In the genomic region with DNA sequence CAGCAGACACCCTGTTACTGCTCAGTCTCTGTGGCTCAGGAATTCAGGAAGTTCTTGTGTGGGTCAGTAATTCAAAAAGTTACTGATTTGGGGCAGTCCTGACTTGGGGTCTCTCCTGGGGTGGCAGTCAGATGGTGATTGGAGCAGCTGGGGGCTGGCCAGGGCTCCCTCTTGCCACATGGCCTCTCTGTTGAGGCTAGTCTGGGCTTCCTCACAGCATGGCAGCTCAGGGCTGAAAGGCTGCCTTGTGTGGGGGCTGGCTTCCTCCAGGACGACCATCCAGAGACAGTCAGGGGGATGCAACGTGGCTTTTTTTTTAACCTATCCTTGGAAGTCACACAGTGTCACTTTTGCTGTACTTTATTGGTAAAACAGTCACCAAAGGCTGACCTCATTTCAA, we compare ENCODE assay signal across 12 cellular contexts.
A peak's percentile ranks its signal among the peaks of the same experiment; 100 is the strongest.
DNase-seq lines count a peak whose midpoint lies in the region; ATAC-seq and TF ChIP-seq lines count a peak whose summit lies in the region.
"Had no signal": no experiment of that assay in that cellular context is flagged by ENCODE, and none has a peak within 500 bp of the region (broad histone marks: within the 10 kb centered on the region; RNA-seq: fewer than 3 reads in every experiment).

No MANE protein-coding gene starts in this region.

- H3K4me3 ChIP-seq in right atrium auricular region (no peak overlapping the region), ascending aorta (no peak overlapping the region), lung (no peak overlapping the region), tibial artery (no peak overlapping the region), mucosa of descending colon (no peak overlapping the region)

- TF ChIP-seq CTCF in right atrium auricular region (IDR thresholded peaks at IDR 0.05) = no peak
- no peak for TF ChIP-seq CTCF in ascending aorta (IDR thresholded peaks at IDR 0.05)
- TF ChIP-seq CTCF in lung (IDR thresholded peaks at IDR 0.05; ENCODE audit: control extremely low read depth, extremely low read depth) = no peak
- no peak for TF ChIP-seq CTCF in tibial artery (IDR thresholded peaks at IDR 0.05)
- TF ChIP-seq CTCF in mucosa of descending colon (IDR thresholded peaks at IDR 0.05) = no peak

- intact Hi-C loops in Right ventricle myocardium superior (cut with DNase I) (loop anchor here (5.0 kb wide), 1 partner anchor 37 kb away; no protein-coding TSS in a partner anchor), ascending aorta (cut with DNase I) (loop anchor here (2.0 kb wide), 1 partner anchor 57 kb away; no protein-coding TSS in a partner anchor), tibial artery (cut with DNase I; ENCODE audit: low total_unique reads) (no loop called here), mucosa of descending colon (cut with DNase I, micrococcal nuclease) (no loop called here)

- no peaks in the 10 kb centered on the region for H3K27me3 ChIP-seq in right atrium auricular region
- no peaks in the 10 kb centered on the region for H3K27me3 ChIP-seq in ascending aorta
- H3K27me3 ChIP-seq in lung (ENCODE audit: control insufficient read depth, insufficient read depth) = no peaks in the 10 kb centered on the region
- H3K27me3 ChIP-seq in tibial artery = no peaks in the 10 kb centered on the region

- no peaks in the 10 kb centered on the region for H3K9me3 ChIP-seq in right atrium auricular region
- H3K9me3 ChIP-seq in ascending aorta = no peaks in the 10 kb centered on the region
- no peaks in the 10 kb centered on the region for H3K9me3 ChIP-seq in lung (ENCODE audit: control insufficient read depth in 2 of 2, insufficient read depth in 1 of 2, low read length in 1 of 2)
- H3K9me3 ChIP-seq in tibial artery = no peaks in the 10 kb centered on the region
- H3K9me3 ChIP-seq in mucosa of descending colon = no peaks in the 10 kb centered on the region

- H3K4me1 ChIP-seq in right atrium auricular region (peaks cover 0 to 65% of the 10 kb centered on the region in 2 donors), ascending aorta (peaks cover 15 to 62% of the 10 kb centered on the region in 2 donors), lung (ENCODE audit: control insufficient read depth in 2 of 2, insufficient read depth in 2 of 2, low read length in 2 of 2) (peaks cover 6 to 8% of the 10 kb centered on the region in 2 donors), tibial artery (peaks cover 0 to 89% (median 56%) of the 10 kb centered on the region in 4 donors), mucosa of descending colon (ENCODE audit: low read depth) (no peaks in the 10 kb centered on the region)

- H3K27ac ChIP-seq in right atrium auricular region (peak overlapping the region; percentile 64 to 75), ascending aorta (peak overlapping the region; percentile 72 to 75), lung (ENCODE audit: low read depth in 1 of 2, low read length in 1 of 2) (peak overlapping the region; percentile 1 to 78), tibial artery (peak overlapping the region; percentile 66 to 74)

- ATAC-seq in Right ventricle myocardium superior (ENCODE audit: poor library complexity) (no peak), lung (ENCODE audit: insufficient read depth, low FRiP score) (no peak), mucosa of descending colon (no peak)
- ATAC-seq: HCT116 had no signal

- H3K36me3 ChIP-seq in right atrium auricular region = peaks cover 36% of the 10 kb centered on the region
- H3K36me3 ChIP-seq in ascending aorta = peaks cover 6 to 14% of the 10 kb centered on the region in 2 donors
- H3K36me3 ChIP-seq in lung (ENCODE audit: control insufficient read depth in 2 of 2, insufficient read depth in 2 of 2, low read length in 2 of 2) = peaks cover 0 to 2% of the 10 kb centered on the region in 2 donors
- peaks cover 0 to 8% (median 4%) of the 10 kb centered on the region in 3 donors for H3K36me3 ChIP-seq in tibial artery
- no peaks in the 10 kb centered on the region for H3K36me3 ChIP-seq in mucosa of descending colon (ENCODE audit: low read depth)

- no peak for DNase-seq in right atrium auricular region (ENCODE audit: low spot score)
- DNase-seq in Right ventricle myocardium superior = no peak
- DNase-seq in ascending aorta (ENCODE audit: low spot score in 2 of 2) = no peak
- no peak for DNase-seq in lung (ENCODE audit: low spot score)
- no peak for DNase-seq in tibial artery
- DNase-seq in UCSD-AML1 (lab: John Stamatoyannopoulos, UW; ENCODE audit: unreplicated experiment) = no peak
- no peak for DNase-seq in mucosa of descending colon
- DNase-seq in OCI-M2 (lab: John Stamatoyannopoulos, UW; ENCODE audit: unreplicated experiment) = no peak
- DNase-seq: Calu3; CD4-positive, alpha-beta T cell; DMS 273 treated with DMSO at 0.1 percent for 48 hours had no signal

- WGBS in lung, 2 donors = 51 to 77% methylated on average over 2 of the region's 2 CpGs

Comparison
In these comparisons a context has a peak if more than half of its experiments do, and no peak if none do; other contexts are left out.
1. intact Hi-C loops: an anchor here in Right ventricle myocardium superior (5.0 kb wide) and ascending aorta (2.0 kb wide); none called in tibial artery and mucosa of descending colon.